Comparison of ENCODE assay signal across 21 cellular contexts in genomic region chr3:133588035-133588434, GRCh38. TPM values are rescaled to one million over a fixed set of nuclear protein-coding genes. Genes with fewer than 3 reads are reported as not detected.
DNase-seq lines count a peak whose midpoint lies in the region; ATAC-seq, FAIRE-seq and TF ChIP-seq lines count a peak whose summit lies in the region.
"Had no signal": no experiment of that assay in that cellular context is flagged by ENCODE, and none has a peak within 500 bp of the region (broad histone marks: within the 10 kb centered on the region; RNA-seq: fewer than 3 reads in every experiment).

No MANE protein-coding gene starts in this region.

- H3K4me1 ChIP-seq in RWPE2 (ENCODE audit: insufficient read depth, poor library complexity, severe bottlenecking) (peaks cover 3% of the 10 kb centered on the region), right lobe of liver (peaks cover 0 to 21% (median 9%) of the 10 kb centered on the region in 4 donors), uterus (peaks cover 0 to 3% of the 10 kb centered on the region in 2 donors)
- H3K4me1 ChIP-seq: body of pancreas, gastrocnemius medialis had no signal

- peaks cover under 1% of the 10 kb centered on the region for H3K9me3 ChIP-seq in RWPE2 (ENCODE audit: severe bottlenecking)
- H3K9me3 ChIP-seq in right lobe of liver: no peaks in the 10 kb centered on the region
- no peaks in the 10 kb centered on the region for H3K9me3 ChIP-seq in uterus
- H3K9me3 ChIP-seq: body of pancreas, esophagus muscularis mucosa, gastrocnemius medialis, thyroid gland had no signal

- peak; percentile 48 for FAIRE-seq in D721Med (lab: Jason Lieb, UNC)
- FAIRE-seq: kidney had no signal

- no peak for TF ChIP-seq POLR2A in right lobe of liver (IDR thresholded peaks at IDR 0.05)
- no peak for TF ChIP-seq POLR2A in uterus (IDR thresholded peaks at IDR 0.05)

- H3K4me3 ChIP-seq in RWPE2 (ENCODE audit: severe bottlenecking) (no peak overlapping the region), right lobe of liver (no peak overlapping the region), uterus (no peak overlapping the region)
- H3K4me3 ChIP-seq: body of pancreas, esophagus muscularis mucosa, gastrocnemius medialis, thyroid gland had no signal

- no peak for ATAC-seq in RWPE2 (ENCODE audit: low read depth)
- peak; percentile 67 to 89 (median 79) for ATAC-seq in right lobe of liver
- ATAC-seq: activated T-cell treated with anti-CD3 and anti-CD28 coated beads, Interleukin-2, amount 50 U/mL, for 4 hours; body of pancreas; effector memory CD8-positive, alpha-beta T cell; gastrocnemius medialis had no signal

- H3K27me3 ChIP-seq in RWPE2 (ENCODE audit: insufficient read depth, poor library complexity, severe bottlenecking) (no peaks in the 10 kb centered on the region), right lobe of liver (no peaks in the 10 kb centered on the region), uterus (no peaks in the 10 kb centered on the region)
- H3K27me3 ChIP-seq: body of pancreas, esophagus muscularis mucosa, gastrocnemius medialis, thyroid gland had no signal

- TF ChIP-seq CTCF in C4-2B (conservative IDR thresholded peaks at IDR 0.05) (no peak), D721Med (IDR thresholded peaks at IDR 0.05; ENCODE audit: insufficient read depth, missing control alignments) (no peak), RWPE2 (IDR thresholded peaks at IDR 0.05; ENCODE audit: poor library complexity, severe bottlenecking) (no peak), right lobe of liver (IDR thresholded peaks at IDR 0.05) (no peak), uterus (IDR thresholded peaks at IDR 0.05) (no peak)

- WGBS in right lobe of liver (ENCODE audit: insufficient coverage, low coverage, low lambda C conversion rate, missing lambda C conversion rate): 48% methylated on average over 4 of the region's 4 CpGs

- peak overlapping the region; percentile 54; the same call in 1 of the 2 replicates for H3K27ac ChIP-seq in C4-2B
- H3K27ac ChIP-seq in RWPE2 (ENCODE audit: poor library complexity, severe bottlenecking): peak overlapping the region; percentile 10
- peak overlapping the region in 1 of 3 donors; percentile 7 for H3K27ac ChIP-seq in right lobe of liver
- H3K27ac ChIP-seq in uterus: no peak overlapping the region
- H3K27ac ChIP-seq: esophagus muscularis mucosa, gastrocnemius medialis, thyroid gland had no signal

- intact Hi-C loops in right lobe of liver (cut with DNase I) (no loop called here), uterus (cut with DNase I; ENCODE audit: low total_unique reads) (no loop called here)

- H3K36me3 ChIP-seq in RWPE2 (ENCODE audit: low read depth): peaks cover 73% of the 10 kb centered on the region
- peaks cover 21 to 61% (median 39%) of the 10 kb centered on the region in 4 donors for H3K36me3 ChIP-seq in right lobe of liver
- no peaks in the 10 kb centered on the region for H3K36me3 ChIP-seq in uterus

- no peak for DNase-seq in D721Med (ENCODE audit: insufficient read length, low spot score)
- DNase-seq in RWPE2 (ENCODE audit: low spot score): no peak
- DNase-seq in right lobe of liver: no peak
- no peak for DNase-seq in uterus
- no peak for DNase-seq in NCI-H2107 (lab: John Stamatoyannopoulos, UW)
- DNase-seq in effector CD4-positive, alpha-beta T cell: no peak
- no peak for DNase-seq in LoVo (ENCODE audit: low spot score)
- DNase-seq: activated CD4-positive, alpha-beta T cell treated with anti-CD3 and anti-CD28 coated beads, Interleukin-2, amount 50 U/mL, for 1 hour; activated T-cell treated with anti-CD3 and anti-CD28 coated beads, Interleukin-2, amount 50 U/mL, for 4 hours; body of pancreas; effector memory CD8-positive, alpha-beta T cell; gastrocnemius medialis; kidney; MM.1S; NCI-H1436 treated with DMSO at 0.1 percent for 48 hours; NCI-H2171; Right ventricle myocardium superior; T-helper 1 cell; thyroid gland had no signal

RNA-seq across cellular contexts. Expression of gene CDV3, which starts 14.5 kb away (rescaled TPM):
- 100 to 1,000 TPM in 1 of 6 experiments, 10 to 100 TPM in 5; 61.3 to 104 (median 81.3) TPM for total RNA-seq in right lobe of liver
- total RNA-seq in uterus: 100 to 1,000 TPM in 2 of 4 donors, 10 to 100 TPM in 2; 45.3 to 146 (median 79.1) TPM

Comparison
In these comparisons a context has a peak if more than half of its experiments do, and no peak if none do; other contexts are left out.
1. H3K27ac ChIP-seq: peak in C4-2B (single experiment) and RWPE2 (single experiment); none in uterus (0 of 2).